ENCODE assay signal across 8 cellular contexts in the genomic region with DNA sequence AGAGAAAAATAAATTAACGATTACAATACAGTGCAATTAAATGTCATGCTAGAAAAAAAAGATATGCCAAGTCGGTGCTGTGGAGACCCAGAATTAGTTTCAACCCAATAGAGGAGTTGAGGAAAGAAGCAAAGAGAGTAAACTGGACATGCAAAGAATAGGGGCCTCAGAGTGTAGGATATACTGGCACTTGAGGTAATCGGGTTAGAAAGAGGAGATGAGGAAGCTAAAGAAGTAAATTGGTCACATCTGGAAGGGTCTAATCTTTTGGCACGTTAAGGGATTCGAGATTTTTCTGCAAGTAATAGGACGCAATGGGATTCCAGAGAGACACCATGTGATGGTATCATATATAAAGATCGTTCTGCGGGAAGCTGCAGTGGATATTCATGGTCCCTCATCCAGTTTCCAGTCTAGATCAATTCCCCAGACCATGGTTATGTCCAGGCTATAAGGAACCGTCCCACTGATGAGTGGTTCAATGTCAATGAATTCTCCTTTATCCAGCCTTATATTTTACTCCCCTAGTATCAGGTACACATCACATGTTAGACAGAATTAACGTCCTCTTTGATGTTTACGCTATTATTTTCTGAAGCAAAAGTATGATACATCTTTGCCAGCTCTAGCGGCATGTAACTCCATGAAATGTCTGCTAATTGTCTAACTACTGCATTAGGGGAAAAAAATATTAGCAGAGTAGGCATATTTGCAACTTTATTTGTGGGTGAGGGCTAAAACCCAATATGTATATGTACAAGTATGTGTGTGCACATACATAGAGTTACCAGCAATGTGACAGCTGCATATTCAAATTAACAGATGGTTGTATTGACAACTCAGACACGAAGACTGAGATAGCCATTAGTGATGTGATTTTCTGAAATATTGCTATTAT. TPM values are rescaled to one million over a fixed set of nuclear protein-coding genes. Genes with fewer than 3 reads are reported as not detected.
DNase-seq lines count a peak whose midpoint lies in the region; ATAC-seq, FAIRE-seq and TF ChIP-seq lines count a peak whose summit lies in the region.

No MANE protein-coding gene starts in this region.

- no peaks in the 10 kb centered on the region for H3K36me3 Mint-ChIP-seq in nephron progenitor cell (ENCODE audit: low read depth)

- H3K27ac ChIP-seq in epithelial cell of prostate = peak overlapping the region; percentile 81

- peak overlapping the region; percentile 95 for H3K4me3 Mint-ChIP-seq in nephron progenitor cell

- FAIRE-seq in GM12892 (lab: Jason Lieb, UNC) = no peak

- H3K9me3 Mint-ChIP-seq in nephron progenitor cell = no peaks in the 10 kb centered on the region

- DNase-seq in AG08395 (ENCODE audit: low spot score) = peak; percentile 5
- peak; percentile 12 for DNase-seq in RKO (ENCODE audit: low spot score)
- no peak for DNase-seq in epithelial cell of prostate (ENCODE audit: low read depth, low spot score)
- no peak for DNase-seq in nephron progenitor cell
- no peak for DNase-seq in GM12892 (ENCODE audit: insufficient read length)
- no peak for DNase-seq in NCI-H446 treated with DMSO at 0.1 percent for 48 hours (lab: John Stamatoyannopoulos, UW)
- DNase-seq in NCI-H1436 treated with DMSO at 0.1 percent for 48 hours (lab: John Stamatoyannopoulos, UW) = no peak

- no peak overlapping the region for H3K27ac Mint-ChIP-seq in nephron progenitor cell

- H3K4me1 Mint-ChIP-seq in nephron progenitor cell = peaks cover 42% of the 10 kb centered on the region

- TF ChIP-seq CTCF in nephron progenitor cell (IDR thresholded peaks at IDR 0.05) = no peak

- peak; percentile 2 for ATAC-seq in GM19455 (IDR thresholded peaks at IDR 0.05; ENCODE audit: unreplicated experiment)

- no peaks in the 10 kb centered on the region for H3K27me3 Mint-ChIP-seq in nephron progenitor cell (ENCODE audit: low read depth, poor library complexity)

- no peak for TF ChIP-seq POLR2A in GM12892 (IDR thresholded peaks at IDR 0.05; ENCODE audit: low read depth, low read length)

RNA-seq across cellular contexts. Expression of a gene that starts 1.1 kb away (rescaled TPM):
- 6.7 TPM for polyA plus RNA-seq in GM12892 (2012; ENCODE audit: missing spikeins)

Comparison
In these comparisons a context has a peak if more than half of its experiments do, and no peak if none do; other contexts are left out.
1. DNase-seq: peak in AG08395 (single experiment) and RKO (single experiment); none in epithelial cell of prostate (single experiment), nephron progenitor cell (single experiment), GM12892 (single experiment), NCI-H446 treated with DMSO at 0.1 percent for 48 hours (single experiment) and NCI-H1436 treated with DMSO at 0.1 percent for 48 hours (single experiment).